ENCODE assay signal across 1 cellular context in the genomic region with DNA sequence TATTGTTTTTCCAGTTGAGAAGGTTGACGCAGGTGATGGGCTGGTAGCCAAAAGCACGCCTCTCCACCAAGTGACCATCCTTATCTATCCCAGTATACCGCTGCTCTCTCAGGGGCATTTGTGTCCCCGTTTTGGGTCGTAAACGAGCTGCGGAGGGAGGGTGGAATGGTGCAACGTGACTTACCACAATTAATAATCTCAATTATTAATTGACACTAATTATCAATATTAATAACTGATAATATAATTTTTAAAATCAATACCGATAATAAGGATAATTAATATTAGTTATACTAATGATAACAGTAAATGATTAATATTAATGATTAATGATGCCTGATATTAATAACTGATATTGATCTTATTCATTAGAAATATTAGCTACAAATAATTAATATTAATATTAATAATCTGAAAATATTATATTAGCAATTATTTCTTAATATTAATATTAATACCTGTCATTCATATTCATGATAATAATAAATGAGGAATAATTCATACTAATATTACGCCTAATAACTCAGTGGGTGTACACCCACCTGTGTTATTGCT.
A peak's percentile ranks its signal among the peaks of the same experiment; 100 is the strongest.
TF ChIP-seq lines count a peak whose summit lies in the region.

No MANE protein-coding gene starts in this region.

TF ChIP-seq in K562, 482 proteins besides CTCF, POLR2A, EP300 and RAD21 (continued from another document):
- TF ChIP-seq, protein P1, sequence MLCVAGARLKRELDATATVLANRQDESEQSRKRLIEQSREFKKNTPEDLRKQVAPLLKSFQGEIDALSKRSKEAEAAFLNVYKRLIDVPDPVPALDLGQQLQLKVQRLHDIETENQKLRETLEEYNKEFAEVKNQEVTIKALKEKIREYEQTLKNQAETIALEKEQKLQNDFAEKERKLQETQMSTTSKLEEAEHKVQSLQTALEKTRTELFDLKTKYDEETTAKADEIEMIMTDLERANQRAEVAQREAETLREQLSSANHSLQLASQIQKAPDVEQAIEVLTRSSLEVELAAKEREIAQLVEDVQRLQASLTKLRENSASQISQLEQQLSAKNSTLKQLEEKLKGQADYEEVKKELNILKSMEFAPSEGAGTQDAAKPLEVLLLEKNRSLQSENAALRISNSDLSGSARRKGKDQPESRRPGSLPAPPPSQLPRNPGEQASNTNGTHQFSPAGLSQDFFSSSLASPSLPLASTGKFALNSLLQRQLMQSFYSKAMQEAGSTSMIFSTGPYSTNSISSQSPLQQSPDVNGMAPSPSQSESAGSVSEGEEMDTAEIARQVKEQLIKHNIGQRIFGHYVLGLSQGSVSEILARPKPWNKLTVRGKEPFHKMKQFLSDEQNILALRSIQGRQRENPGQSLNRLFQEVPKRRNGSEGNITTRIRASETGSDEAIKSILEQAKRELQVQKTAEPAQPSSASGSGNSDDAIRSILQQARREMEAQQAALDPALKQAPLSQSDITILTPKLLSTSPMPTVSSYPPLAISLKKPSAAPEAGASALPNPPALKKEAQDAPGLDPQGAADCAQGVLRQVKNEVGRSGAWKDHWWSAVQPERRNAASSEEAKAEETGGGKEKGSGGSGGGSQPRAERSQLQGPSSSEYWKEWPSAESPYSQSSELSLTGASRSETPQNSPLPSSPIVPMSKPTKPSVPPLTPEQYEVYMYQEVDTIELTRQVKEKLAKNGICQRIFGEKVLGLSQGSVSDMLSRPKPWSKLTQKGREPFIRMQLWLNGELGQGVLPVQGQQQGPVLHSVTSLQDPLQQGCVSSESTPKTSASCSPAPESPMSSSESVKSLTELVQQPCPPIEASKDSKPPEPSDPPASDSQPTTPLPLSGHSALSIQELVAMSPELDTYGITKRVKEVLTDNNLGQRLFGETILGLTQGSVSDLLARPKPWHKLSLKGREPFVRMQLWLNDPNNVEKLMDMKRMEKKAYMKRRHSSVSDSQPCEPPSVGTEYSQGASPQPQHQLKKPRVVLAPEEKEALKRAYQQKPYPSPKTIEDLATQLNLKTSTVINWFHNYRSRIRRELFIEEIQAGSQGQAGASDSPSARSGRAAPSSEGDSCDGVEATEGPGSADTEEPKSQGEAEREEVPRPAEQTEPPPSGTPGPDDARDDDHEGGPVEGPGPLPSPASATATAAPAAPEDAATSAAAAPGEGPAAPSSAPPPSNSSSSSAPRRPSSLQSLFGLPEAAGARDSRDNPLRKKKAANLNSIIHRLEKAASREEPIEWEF (CRISPR knock-in tag; IDR thresholded peaks at IDR 0.05) = 0 out of 2 replicates have a peak, but pooled peaks have one; percentile 56
- TF ChIP-seq SAFB (IDR thresholded peaks at IDR 0.05; ENCODE audit: borderline replicate concordance, low read depth, low read length) = peak; percentile 54; the same call in 1 of the 2 replicates
- no peak for TF ChIP-seq ZFP1 (CRISPR knock-in tag; IDR thresholded peaks at IDR 0.05)
- TF ChIP-seq DACH1 (IDR thresholded peaks at IDR 0.05; ENCODE audit: partially characterized antibody) = peak; percentile 88
- TF ChIP-seq, protein P2, sequence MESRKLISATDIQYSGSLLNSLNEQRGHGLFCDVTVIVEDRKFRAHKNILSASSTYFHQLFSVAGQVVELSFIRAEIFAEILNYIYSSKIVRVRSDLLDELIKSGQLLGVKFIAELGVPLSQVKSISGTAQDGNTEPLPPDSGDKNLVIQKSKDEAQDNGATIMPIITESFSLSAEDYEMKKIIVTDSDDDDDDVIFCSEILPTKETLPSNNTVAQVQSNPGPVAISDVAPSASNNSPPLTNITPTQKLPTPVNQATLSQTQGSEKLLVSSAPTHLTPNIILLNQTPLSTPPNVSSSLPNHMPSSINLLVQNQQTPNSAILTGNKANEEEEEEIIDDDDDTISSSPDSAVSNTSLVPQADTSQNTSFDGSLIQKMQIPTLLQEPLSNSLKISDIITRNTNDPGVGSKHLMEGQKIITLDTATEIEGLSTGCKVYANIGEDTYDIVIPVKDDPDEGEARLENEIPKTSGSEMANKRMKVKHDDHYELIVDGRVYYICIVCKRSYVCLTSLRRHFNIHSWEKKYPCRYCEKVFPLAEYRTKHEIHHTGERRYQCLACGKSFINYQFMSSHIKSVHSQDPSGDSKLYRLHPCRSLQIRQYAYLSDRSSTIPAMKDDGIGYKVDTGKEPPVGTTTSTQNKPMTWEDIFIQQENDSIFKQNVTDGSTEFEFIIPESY (CRISPR knock-in tag; IDR thresholded peaks at IDR 0.05) = peak; percentile 23; the same call in 1 of the 2 replicates
